7 cellular contexts compared by ENCODE assay signal in the genomic region with DNA sequence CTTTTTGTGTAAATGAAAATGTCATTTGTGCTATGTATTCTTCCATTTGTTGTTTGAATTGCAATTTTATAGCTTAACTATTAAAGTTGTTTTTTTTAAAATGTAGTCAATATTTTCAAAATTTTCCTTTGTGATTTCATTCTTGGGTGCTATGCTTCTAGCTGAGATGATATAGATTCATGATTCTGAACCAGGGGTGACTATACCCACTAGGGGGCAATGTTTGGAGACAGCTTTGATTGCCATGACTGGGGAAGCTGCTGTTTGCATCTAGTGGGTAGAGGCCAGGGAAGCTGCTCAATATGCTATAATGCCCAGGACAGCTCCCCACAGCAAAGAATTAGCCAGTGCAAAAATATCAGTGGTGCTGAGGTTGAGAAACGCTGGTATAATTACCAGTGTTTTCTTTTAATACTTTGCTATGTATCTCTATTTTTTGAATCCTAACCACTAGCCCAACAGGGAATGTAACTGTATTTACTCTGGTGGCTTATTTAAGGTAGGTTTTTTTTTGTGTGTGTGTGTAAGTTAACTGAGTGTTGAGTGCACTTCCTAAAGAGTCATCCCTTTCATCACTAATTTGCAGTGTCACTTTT.
DNase-seq lines count a peak whose midpoint lies in the region; ATAC-seq and TF ChIP-seq lines count a peak whose summit lies in the region.

No MANE protein-coding gene starts in this region.

- H3K79me2 ChIP-seq in Loucy (ENCODE audit: insufficient read depth, low read length) (no peaks in the 10 kb centered on the region), PC-9 (ENCODE audit: low read depth) (no peaks in the 10 kb centered on the region)

- H3K27ac ChIP-seq in PC-9 = no peak overlapping the region
- no peak overlapping the region for H3K27ac ChIP-seq in lower lobe of right lung
- H3K27ac ChIP-seq in aorta (ENCODE audit: low read depth in 1 of 2, low read length in 2 of 2) = no peak overlapping the region

- CTCF ChIA-PET in GM10248 (lab: Yijun Ruan, JAX) (interaction anchor here (0.9 to 2.8 kb wide), 18 partner anchors 9 to 263 kb away, joined by 3 to 25 read pairs (median 5); a partner anchor contains a TSS), PC-9 (lab: Charles Lee) (interaction anchor here (0.6 to 1.6 kb wide), 5 partner anchors 21 to 181 kb away, joined by 3 to 30 read pairs (median 3); a partner anchor contains a TSS)

- TF ChIP-seq CTCF in GM10248 (IDR thresholded peaks at IDR 0.05; ENCODE audit: control extremely low read depth, extremely low read depth, low read depth, missing control alignments) = peak; percentile 54
- peak; percentile 85 for TF ChIP-seq CTCF in Loucy (conservative IDR thresholded peaks at IDR 0.05; ENCODE audit: low read length)
- TF ChIP-seq CTCF in PC-9 (conservative IDR thresholded peaks at IDR 0.05) = peak; percentile 73
- TF ChIP-seq CTCF in choroid plexus epithelial cell (conservative IDR thresholded peaks at IDR 0.05; ENCODE audit: low read depth, low read length) = peak; percentile 86
- TF ChIP-seq CTCF in lower lobe of right lung (IDR thresholded peaks at IDR 0.05) = peak; percentile 65

- DNase-seq in GM10248 (ENCODE audit: extremely low spot score) (peak; percentile 41), PC-9 (peak in 1 of 2 experiments; percentile 33), choroid plexus epithelial cell (ENCODE audit: low read depth) (peak; percentile 87), lower lobe of right lung (no peak), aorta (no peak)

- no peaks in the 10 kb centered on the region for H3K9me3 ChIP-seq in Loucy (ENCODE audit: insufficient read depth, low read depth, low read length)
- H3K9me3 ChIP-seq in PC-9 (ENCODE audit: insufficient read depth, low read depth) = no peaks in the 10 kb centered on the region
- no peaks in the 10 kb centered on the region for H3K9me3 ChIP-seq in lower lobe of right lung
- no peaks in the 10 kb centered on the region for H3K9me3 ChIP-seq in aorta (ENCODE audit: control insufficient read depth, low read length)

- H3K4me2 ChIP-seq in Loucy (ENCODE audit: low read depth, low read length, poor library complexity, severe bottlenecking) (no peak overlapping the region), PC-9 (no peak overlapping the region)

- H3K9me2 ChIP-seq in Loucy (replicated peaks; ENCODE audit: low read depth, low read length) (no peaks in the 10 kb centered on the region), PC-9 (ENCODE audit: insufficient read depth) (no peaks in the 10 kb centered on the region)

- H3K9ac ChIP-seq in Loucy (ENCODE audit: low read depth, low read length, poor library complexity, severe bottlenecking) = no peak overlapping the region

- H3K36me3 ChIP-seq in Loucy (ENCODE audit: insufficient read depth, low read length) (no peaks in the 10 kb centered on the region), PC-9 (ENCODE audit: low read depth) (no peaks in the 10 kb centered on the region), lower lobe of right lung (peaks cover 13% of the 10 kb centered on the region), aorta (ENCODE audit: control insufficient read depth in 1 of 2, insufficient read depth in 2 of 2, low read length in 1 of 2) (no peaks in the 10 kb centered on the region)

- ATAC-seq in GM21825 (IDR thresholded peaks at IDR 0.05; ENCODE audit: unreplicated experiment) (peak; percentile 77), lower lobe of right lung (peak; percentile 78 to 83), aorta (ENCODE audit: low FRiP score) (peak; percentile 65)

- H4K20me1 ChIP-seq in Loucy (ENCODE audit: insufficient read depth, low read length, poor library complexity, severe bottlenecking) = no peaks in the 10 kb centered on the region
- no peaks in the 10 kb centered on the region for H4K20me1 ChIP-seq in PC-9 (ENCODE audit: insufficient read depth)

- POLR2A ChIA-PET in GM10248 (lab: Yijun Ruan, JAX) (no interaction called here), PC-9 (lab: Charles Lee; ENCODE audit: unreplicated experiment) (no interaction called here)

- intact Hi-C loops in PC-9 (cut with micrococcal nuclease; ENCODE audit: unreplicated experiment) = loop anchor here (1.0 kb wide), 1 partner anchor 182 kb away; no protein-coding TSS in a partner anchor
- intact Hi-C loops in lower lobe of right lung (cut with DNase I) = loop anchor here (10.0 kb wide), 1 partner anchor 165 kb away; no protein-coding TSS in a partner anchor
- intact Hi-C loops in aorta (cut with DNase I) = loop anchor here in 1 of 2 donors (5.0 kb wide), 2 partner anchors 153 to 178 kb away; no protein-coding TSS in a partner anchor

- no peaks in the 10 kb centered on the region for H3K4me1 ChIP-seq in Loucy (ENCODE audit: insufficient read depth, low read length, poor library complexity, severe bottlenecking)
- H3K4me1 ChIP-seq in PC-9 (replicated peaks; ENCODE audit: insufficient read depth) = no peaks in the 10 kb centered on the region
- H3K4me1 ChIP-seq in lower lobe of right lung = no peaks in the 10 kb centered on the region
- H3K4me1 ChIP-seq in aorta (ENCODE audit: control insufficient read depth in 1 of 2, insufficient read depth in 2 of 2, low read length in 2 of 2) = no peaks in the 10 kb centered on the region

- H2AFZ ChIP-seq in Loucy (ENCODE audit: low read length) = no peak overlapping the region
- no peak overlapping the region for H2AFZ ChIP-seq in PC-9

- no peaks in the 10 kb centered on the region for H3F3A ChIP-seq in Loucy (ENCODE audit: low read depth)
- no peaks in the 10 kb centered on the region for H3F3A ChIP-seq in PC-9 (ENCODE audit: insufficient read depth, low read depth)

- H3K27me3 ChIP-seq in Loucy (ENCODE audit: insufficient read depth, low read length, poor library complexity, severe bottlenecking) = no peaks in the 10 kb centered on the region
- no peaks in the 10 kb centered on the region for H3K27me3 ChIP-seq in PC-9 (ENCODE audit: insufficient read depth, low read depth)
- H3K27me3 ChIP-seq in lower lobe of right lung (ENCODE audit: low read depth) = no peaks in the 10 kb centered on the region
- H3K27me3 ChIP-seq in aorta (ENCODE audit: control insufficient read depth in 1 of 2, insufficient read depth in 2 of 2, low read length in 1 of 2) = no peaks in the 10 kb centered on the region

- 20 to 35% methylated on average over 1 of the region's 1 CpG for WGBS in aorta, 2 donors

- H3K4me3 ChIP-seq in Loucy (ENCODE audit: low read length, poor library complexity, severe bottlenecking) (no peak overlapping the region), PC-9 (no peak overlapping the region), choroid plexus epithelial cell (ENCODE audit: low read depth, low read length) (no peak overlapping the region), lower lobe of right lung (no peak overlapping the region), aorta (ENCODE audit: low read length in 2 of 2) (no peak overlapping the region)

- no TSS peak for BruUV-seq in PC-9 (replicated peaks; lab: Mats Ljungman, UMichigan)

Comparison
In these comparisons a context has a peak if more than half of its experiments do, and no peak if none do; other contexts are left out.
1. DNase-seq: peak in GM10248 (single experiment) and choroid plexus epithelial cell (single experiment); none in lower lobe of right lung (single experiment) and aorta (0 of 2).
2. Peak in every context shown above with its lines, with median percentiles within 50 percentile points of each other: CTCF ChIP-seq and ATAC-seq.